In the genomic region with DNA sequence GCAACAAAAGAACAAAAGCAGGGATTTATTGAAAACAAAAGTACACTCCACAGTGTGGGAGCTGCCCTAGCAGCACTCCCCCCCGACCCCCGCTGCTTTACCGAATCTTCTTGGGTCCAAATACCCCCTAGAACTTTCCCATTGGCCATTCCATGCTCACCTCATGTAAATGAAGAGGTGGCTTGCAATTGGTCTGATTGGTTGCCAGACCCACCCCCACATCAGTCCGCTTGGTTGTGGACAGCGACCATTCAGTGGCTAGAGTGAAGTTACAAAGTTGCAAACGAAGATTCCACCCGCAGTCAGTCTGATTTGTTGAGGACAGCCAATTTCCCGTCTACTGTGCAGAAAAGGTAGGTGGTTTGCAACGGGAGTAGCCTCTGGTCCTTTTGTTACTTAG, we compare ENCODE assay signal across 26 cellular contexts. TPM values are rescaled to one million over a fixed set of nuclear protein-coding genes. Genes with fewer than 3 reads are reported as not detected.
DNase-seq lines count a peak whose midpoint lies in the region; ATAC-seq and TF ChIP-seq lines count a peak whose summit lies in the region.
"Had no signal": no experiment of that assay in that cellular context is flagged by ENCODE, and none has a peak within 500 bp of the region (broad histone marks: within the 10 kb centered on the region; RNA-seq: fewer than 3 reads in every experiment).

No MANE protein-coding gene starts in this region.

- H3K4me1 ChIP-seq in CD8-positive, alpha-beta memory T cell (ENCODE audit: insufficient read depth, low read length) = peaks cover 62% of the 10 kb centered on the region
- H3K4me1 ChIP-seq in HAP-1 = peaks cover 27% of the 10 kb centered on the region
- H3K4me1 ChIP-seq in endodermal cell (ENCODE audit: control insufficient read depth, insufficient read depth, low read length) = peaks cover 4% of the 10 kb centered on the region
- peaks cover 40% of the 10 kb centered on the region for H3K4me1 ChIP-seq in neural progenitor cell
- H3K4me1 ChIP-seq: SJCRH30 had no signal

- peak overlapping the region in 5 of 8 donors; percentile 1 to 66 (median 33) for H3K27ac Mint-ChIP-seq in CD8-positive, alpha-beta memory T cell
- H3K27ac Mint-ChIP-seq in endodermal cell (no peak overlapping the region), neural progenitor cell (no peak overlapping the region)
- no peak overlapping the region for H3K27ac Mint-ChIP-seq in activated naive CD4-positive, alpha-beta T cell treated with anti-CD3 and anti-CD28 coated beads, Interleukin-2, amount 10 ng/mL, durations not matched to agents 7 days and 5 days
- H3K27ac Mint-ChIP-seq: activated T-helper 1 cell treated with anti-CD3 and anti-CD28 coated beads, Interleukin-12 subunit alpha, Interleukin-12 subunit beta, Interleukin-2, Interleukin-4 antibody, amounts not matched to agents 30 ng/mL and 10 ng/mL and 1 ng/mL, durations not matched to agents 14 hours and 24 hours and 36 hours; mesothelial cell of epicardium had no signal

- H4K20me1 ChIP-seq in neural progenitor cell (ENCODE audit: low read depth) = peaks cover 12% of the 10 kb centered on the region

- WGBS in endodermal cell (ENCODE audit: insufficient coverage in 1 of 2, insufficient read length in 1 of 2), 2 experiments = 96 to 98% methylated on average over 6 to 9 of the region's 9 CpGs

- peak overlapping the region; percentile 15 for H3K4me2 ChIP-seq in neural progenitor cell

- peaks cover 87% of the 10 kb centered on the region for H3K79me2 ChIP-seq in neural progenitor cell (ENCODE audit: low read depth)

- CTCF ChIA-PET in CD8-positive, alpha-beta memory T cell (lab: Charles Lee) = no interaction called here
- CTCF ChIA-PET in activated naive CD4-positive, alpha-beta T cell treated with anti-CD3 and anti-CD28 coated beads, Interleukin-2, amount 10 ng/mL, durations not matched to agents 7 days and 5 days (lab: Charles Lee) = no interaction called here

- H3K4me3 Mint-ChIP-seq in CD8-positive, alpha-beta memory T cell = peak overlapping the region in 1 of 7 donors; percentile 85
- H3K4me3 Mint-ChIP-seq in endodermal cell = no peak overlapping the region
- no peak overlapping the region for H3K4me3 Mint-ChIP-seq in neural progenitor cell
- H3K4me3 Mint-ChIP-seq in activated naive CD4-positive, alpha-beta T cell treated with anti-CD3 and anti-CD28 coated beads, Interleukin-2, amount 10 ng/mL, durations not matched to agents 7 days and 5 days = no peak overlapping the region

- TF ChIP-seq CTCF in endodermal cell (conservative IDR thresholded peaks at IDR 0.05) = no peak
- no peak for TF ChIP-seq CTCF in neural progenitor cell (IDR thresholded peaks at IDR 0.05)

- no peaks in the 10 kb centered on the region for H3K27me3 ChIP-seq in CD8-positive, alpha-beta memory T cell (ENCODE audit: insufficient read depth, low read length, poor library complexity, severe bottlenecking)
- H3K27me3 ChIP-seq in HAP-1 (ENCODE audit: low read depth) (no peaks in the 10 kb centered on the region; the same call in 1 of the 2 replicates), endodermal cell (ENCODE audit: control insufficient read depth, insufficient read depth, low read length, poor library complexity, severe bottlenecking) (no peaks in the 10 kb centered on the region), neural progenitor cell (no peaks in the 10 kb centered on the region)
- H3K27me3 ChIP-seq: BE2C, SJCRH30, tibial nerve had no signal

- H3K27ac ChIP-seq in CD8-positive, alpha-beta memory T cell (ENCODE audit: low read depth, low read length) = no peak overlapping the region
- H3K27ac ChIP-seq in endodermal cell (ENCODE audit: low read depth, low read length) (no peak overlapping the region), neural progenitor cell (no peak overlapping the region)
- H3K27ac ChIP-seq: SJCRH30, tibial nerve had no signal

- peaks cover 0 to 1% of the 10 kb centered on the region in 2 donors for H3K27me3 Mint-ChIP-seq in CD8-positive, alpha-beta memory T cell
- H3K27me3 Mint-ChIP-seq in endodermal cell (ENCODE audit: insufficient read depth) (no peaks in the 10 kb centered on the region), neural progenitor cell (ENCODE audit: insufficient read depth, low read depth) (peaks cover 4% of the 10 kb centered on the region)
- no peaks in the 10 kb centered on the region for H3K27me3 Mint-ChIP-seq in activated naive CD4-positive, alpha-beta T cell treated with anti-CD3 and anti-CD28 coated beads, Interleukin-2, amount 10 ng/mL, durations not matched to agents 7 days and 5 days
- H3K27me3 Mint-ChIP-seq: naive B cell had no signal

- POLR2A ChIA-PET in CD8-positive, alpha-beta memory T cell (lab: Charles Lee) = no interaction called here

- no peak for ATAC-seq in HG03025 (IDR thresholded peaks at IDR 0.05; ENCODE audit: low FRiP score, unreplicated experiment)
- ATAC-seq: activated naive CD4-positive, alpha-beta T cell treated with anti-CD3 and anti-CD28 coated beads, Interleukin-2, amount 50 U/mL, for 72 hours had no signal

- H3F3A ChIP-seq in neural progenitor cell (ENCODE audit: low read depth) = peaks cover 46% of the 10 kb centered on the region

- no peak for DNase-seq in CD8-positive, alpha-beta memory T cell
- peak; percentile 4 to 56 for DNase-seq in HAP-1 (ENCODE audit: low spot score in 2 of 2)
- peak; percentile 57 for DNase-seq in endodermal cell
- peak; percentile 42 for DNase-seq in neural progenitor cell (ENCODE audit: low spot score)
- no peak for DNase-seq in activated naive CD4-positive, alpha-beta T cell treated with anti-CD3 and anti-CD28 coated beads, Interleukin-2, amount 10 ng/mL, durations not matched to agents 7 days and 5 days
- DNase-seq in nucleus accumbens (lab: John Stamatoyannopoulos, UW) = no peak
- DNase-seq: activated CD4-positive, alpha-beta T cell treated with anti-CD3 and anti-CD28 coated beads, Interleukin-2, amount 50 U/mL, for 1 hour; activated CD4-positive, CD25-positive, alpha-beta regulatory T cell; aorta; BE2C; Caco-2; effector CD8-positive, alpha-beta T cell; GF-D8; kidney; naive B cell; NCI-H1048; NCI-H1694; NCI-H446; NCI-H774; SJCRH30; stimulated activated CD4-positive, alpha-beta T cell treated with anti-CD3 and anti-CD28 coated beads, Interleukin-4, amount 100 ng/mL, for 1 hour had no signal

- no peak overlapping the region for H3K9ac ChIP-seq in endodermal cell (ENCODE audit: extremely low read depth, low read length, poor library complexity, severe bottlenecking)
- H3K9ac ChIP-seq in neural progenitor cell = no peak overlapping the region

- H3K4me3 ChIP-seq in CD8-positive, alpha-beta memory T cell (ENCODE audit: low read length) = no peak overlapping the region
- H3K4me3 ChIP-seq in HAP-1 = no peak overlapping the region
- H3K4me3 ChIP-seq in endodermal cell (ENCODE audit: low read length) = no peak overlapping the region
- H3K4me3 ChIP-seq in neural progenitor cell = no peak overlapping the region
- H3K4me3 ChIP-seq: SJCRH30, tibial nerve had no signal

- H3K9me3 ChIP-seq in CD8-positive, alpha-beta memory T cell (ENCODE audit: low read length) = no peaks in the 10 kb centered on the region
- H3K9me3 ChIP-seq in HAP-1 (no peaks in the 10 kb centered on the region), endodermal cell (ENCODE audit: control insufficient read depth, low read length) (peaks cover 7% of the 10 kb centered on the region), neural progenitor cell (ENCODE audit: low read depth) (no peaks in the 10 kb centered on the region)
- H3K9me3 ChIP-seq: BE2C, Caco-2, SJCRH30, tibial nerve had no signal

- no peak overlapping the region for H2AFZ ChIP-seq in neural progenitor cell (replicated peaks)

- H3K9me3 Mint-ChIP-seq in CD8-positive, alpha-beta memory T cell = no peaks in the 10 kb centered on the region
- H3K9me3 Mint-ChIP-seq in endodermal cell (peaks cover 2% of the 10 kb centered on the region), neural progenitor cell (peaks cover 2% of the 10 kb centered on the region)
- no peaks in the 10 kb centered on the region for H3K9me3 Mint-ChIP-seq in activated naive CD4-positive, alpha-beta T cell treated with anti-CD3 and anti-CD28 coated beads, Interleukin-2, amount 10 ng/mL, durations not matched to agents 7 days and 5 days
- H3K9me3 Mint-ChIP-seq: activated naive CD4-positive, alpha-beta T cell treated with anti-CD3 and anti-CD28 coated beads, Interleukin-2, amount 50 U/mL, for 72 hours; activated T-helper 1 cell treated with anti-CD3 and anti-CD28 coated beads, Interleukin-12 subunit alpha, Interleukin-12 subunit beta, Interleukin-2, Interleukin-4 antibody, amounts not matched to agents 30 ng/mL and 10 ng/mL and 1 ng/mL, durations not matched to agents 14 hours and 24 hours and 36 hours; mesothelial cell of epicardium; naive B cell had no signal

- peaks cover 66 to 78% (median 77%) of the 10 kb centered on the region in 3 donors for H3K4me1 Mint-ChIP-seq in CD8-positive, alpha-beta memory T cell
- H3K4me1 Mint-ChIP-seq in endodermal cell (peaks cover 37% of the 10 kb centered on the region), neural progenitor cell (peaks cover 19% of the 10 kb centered on the region)
- peaks cover 65% of the 10 kb centered on the region for H3K4me1 Mint-ChIP-seq in activated naive CD4-positive, alpha-beta T cell treated with anti-CD3 and anti-CD28 coated beads, Interleukin-2, amount 10 ng/mL, durations not matched to agents 7 days and 5 days

- peaks cover 17 to 54% (median 18%) of the 10 kb centered on the region in 3 donors for H3K36me3 Mint-ChIP-seq in CD8-positive, alpha-beta memory T cell
- H3K36me3 Mint-ChIP-seq in endodermal cell (ENCODE audit: low read depth) (peaks cover 36% of the 10 kb centered on the region), neural progenitor cell (peaks cover 28% of the 10 kb centered on the region)
- peaks cover 52% of the 10 kb centered on the region for H3K36me3 Mint-ChIP-seq in activated naive CD4-positive, alpha-beta T cell treated with anti-CD3 and anti-CD28 coated beads, Interleukin-2, amount 10 ng/mL, durations not matched to agents 7 days and 5 days

- peaks cover 15% of the 10 kb centered on the region for H3K36me3 ChIP-seq in CD8-positive, alpha-beta memory T cell (ENCODE audit: insufficient read depth, low read length)
- peaks cover 4% of the 10 kb centered on the region; the same call in 1 of the 2 replicates for H3K36me3 ChIP-seq in HAP-1 (replicated peaks)
- peaks cover 26% of the 10 kb centered on the region for H3K36me3 ChIP-seq in endodermal cell (ENCODE audit: control insufficient read depth, insufficient read depth, low read length)
- peaks cover 3% of the 10 kb centered on the region for H3K36me3 ChIP-seq in neural progenitor cell

- in situ Hi-C loops in HAP-1 (cut with MboI; ENCODE audit: low sequenced_read_pairs) = no loop called here

RNA-seq across cellular contexts. Expression of gene STYX, which starts 3.9 kb away (rescaled TPM):
- 10 to 100 TPM; 20.9 to 21.2 TPM for total RNA-seq in CD8-positive, alpha-beta memory T cell
- polyA plus RNA-seq in CD8-positive, alpha-beta memory T cell = 25.4 TPM
- total RNA-seq in endodermal cell (10 to 100 TPM; 27.3 to 28.2 TPM), neural progenitor cell (ENCODE audit: low replicate concordance) (33.6 and 55.7 TPM in 2 replicates)
- polyA plus RNA-seq in endodermal cell (2013, experiment 1 of 2) = 14.4 TPM
- 14.5 TPM for polyA plus RNA-seq in endodermal cell (2013, experiment 2 of 2)

RNA-seq across cellular contexts. Expression of gene PSMC6, which starts 26.8 kb away (rescaled TPM):
- 100 to 1,000 TPM; 113 to 123 TPM for total RNA-seq in CD8-positive, alpha-beta memory T cell
- 54.3 TPM for polyA plus RNA-seq in CD8-positive, alpha-beta memory T cell
- 100 to 1,000 TPM; 102 to 121 TPM for total RNA-seq in endodermal cell
- 116 TPM for polyA plus RNA-seq in endodermal cell (2013, experiment 1 of 2)
- 105 TPM for polyA plus RNA-seq in endodermal cell (2013, experiment 2 of 2)
- 132 and 265 TPM in 2 replicates for total RNA-seq in neural progenitor cell (ENCODE audit: low replicate concordance)

RNA-seq across cellular contexts. Expression of gene ERO1A, which starts 38.5 kb away (rescaled TPM):
- total RNA-seq in CD8-positive, alpha-beta memory T cell = 10 to 100 TPM; 87.6 to 96.6 TPM
- polyA plus RNA-seq in CD8-positive, alpha-beta memory T cell = 47.0 TPM
- total RNA-seq in endodermal cell (10 to 100 TPM; 44.5 to 60.8 TPM), neural progenitor cell (ENCODE audit: low replicate concordance) (41.1 and 54.1 TPM in 2 replicates)
- polyA plus RNA-seq in endodermal cell (2013, experiment 1 of 2) = 22.4 TPM
- 21.7 TPM for polyA plus RNA-seq in endodermal cell (2013, experiment 2 of 2)

RNA-seq across cellular contexts. Expression of gene GNPNAT1, which starts 57.6 kb away (rescaled TPM):
- 10 to 100 TPM; 35.0 to 36.0 TPM for total RNA-seq in CD8-positive, alpha-beta memory T cell
- polyA plus RNA-seq in CD8-positive, alpha-beta memory T cell = 11.2 TPM
- total RNA-seq in endodermal cell = 10 to 100 TPM; 68.4 to 78.2 TPM
- 26.7 TPM for polyA plus RNA-seq in endodermal cell (2013, experiment 1 of 2)
- polyA plus RNA-seq in endodermal cell (2013, experiment 2 of 2) = 23.9 TPM
- total RNA-seq in neural progenitor cell (ENCODE audit: low replicate concordance) = 33.0 and 41.8 TPM in 2 replicates

Comparison
In these comparisons a context has a peak if more than half of its experiments do, and no peak if none do; other contexts are left out.
1. DNase-seq: peak in HAP-1 (2 of 2), endodermal cell (single experiment) and neural progenitor cell (single experiment); none in CD8-positive, alpha-beta memory T cell (0 of 5), activated naive CD4-positive, alpha-beta T cell treated with anti-CD3 and anti-CD28 coated beads, Interleukin-2, amount 10 ng/mL, durations not matched to agents 7 days and 5 days (single experiment) and nucleus accumbens (0 of 56).
2. H3K27ac Mint-ChIP-seq: peak in CD8-positive, alpha-beta memory T cell (5 of 8); none in endodermal cell (single experiment), neural progenitor cell (single experiment) and activated naive CD4-positive, alpha-beta T cell treated with anti-CD3 and anti-CD28 coated beads, Interleukin-2, amount 10 ng/mL, durations not matched to agents 7 days and 5 days (single experiment).